ENCODE assay signal across 25 cellular contexts in the genomic region with DNA sequence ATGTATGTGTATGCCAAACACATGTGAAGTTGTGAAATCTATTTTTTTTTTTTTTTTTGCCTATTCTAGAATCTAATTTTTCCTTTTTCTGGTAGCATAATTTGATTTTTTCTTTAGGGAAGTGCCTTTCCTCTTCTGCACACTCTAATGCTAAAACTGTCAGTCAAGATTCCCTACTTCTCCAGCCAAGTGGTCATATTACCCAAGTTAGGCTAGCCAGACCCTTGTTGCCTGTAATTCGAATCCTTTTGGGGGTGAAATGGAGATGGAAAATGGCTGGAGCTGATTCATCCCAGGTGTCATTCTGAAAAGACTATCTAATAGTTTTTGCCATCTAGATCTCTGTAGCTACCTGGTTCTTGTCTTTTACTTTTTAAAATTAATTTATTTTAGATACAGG.
"Had no signal": no experiment of that assay in that cellular context is flagged by ENCODE, and none has a peak within 500 bp of the region (broad histone marks: within the 10 kb centered on the region; RNA-seq: fewer than 3 reads in every experiment).

No MANE protein-coding gene starts in this region.

- H3K4me3 ChIP-seq: coronary artery, dorsolateral prefrontal cortex, spleen, tibial nerve had no signal

- H3K27me3 ChIP-seq: brain microvascular endothelial cell, dorsolateral prefrontal cortex, tibial nerve had no signal

- H3K4me1 ChIP-seq: parathyroid adenoma, spleen, tibial nerve had no signal

- FAIRE-seq: astrocyte, keratinocyte had no signal

- H3K9me3 ChIP-seq: spleen, tibial nerve had no signal

- ATAC-seq: activated CD8-positive, alpha-beta T cell treated with anti-CD3 and anti-CD28 coated beads for 36 hours; activated T-cell treated with anti-CD3 and anti-CD28 coated beads, Interleukin-2, amount 50 U/mL, for 4 hours; activated T-helper 17 cell treated with anti-CD3 and anti-CD28 coated beads, Interleukin-2, amount 50 U/mL, for 72 hours; effector memory CD8-positive, alpha-beta T cell; left cardiac atrium; naive thymus-derived CD4-positive, alpha-beta T cell; right cardiac atrium; T-helper 17 cell had no signal

- H3K36me3 ChIP-seq: brain microvascular endothelial cell, spleen, tibial nerve had no signal

- DNase-seq: activated B cell treated with CpG ODN at 0.5 μM for 24 hours; activated CD4-positive, alpha-beta T cell treated with anti-CD3 and anti-CD28 coated beads, Interleukin-2, amount 50 U/mL, for 1 hour; activated CD8-positive, alpha-beta T cell treated with anti-CD3 and anti-CD28 coated beads for 36 hours; activated gamma-delta T cell treated with Interleukin-2 at 50 U/mL for 16 hours; activated naive CD4-positive, alpha-beta T cell treated with anti-CD3 and anti-CD28 coated beads, Interleukin-2, amount 50 U/mL, for 16 hours; activated T-cell treated with anti-CD3 and anti-CD28 coated beads, Interleukin-2, amount 50 U/mL, for 4 hours; amniotic stem cell; brain microvascular endothelial cell; dorsolateral prefrontal cortex; effector memory CD8-positive, alpha-beta T cell; left cardiac atrium; mammary epithelial cell; naive thymus-derived CD4-positive, alpha-beta T cell; occipital lobe; right cardiac atrium; spleen; stimulated activated naive CD4-positive, alpha-beta T cell; T-helper 17 cell; T1000 had no signal

- H3K27ac ChIP-seq: brain microvascular endothelial cell, coronary artery, dorsolateral prefrontal cortex, parathyroid adenoma, spleen, tibial nerve had no signal
